Comparison of ENCODE assay signal across 13 cellular contexts in the genomic region with DNA sequence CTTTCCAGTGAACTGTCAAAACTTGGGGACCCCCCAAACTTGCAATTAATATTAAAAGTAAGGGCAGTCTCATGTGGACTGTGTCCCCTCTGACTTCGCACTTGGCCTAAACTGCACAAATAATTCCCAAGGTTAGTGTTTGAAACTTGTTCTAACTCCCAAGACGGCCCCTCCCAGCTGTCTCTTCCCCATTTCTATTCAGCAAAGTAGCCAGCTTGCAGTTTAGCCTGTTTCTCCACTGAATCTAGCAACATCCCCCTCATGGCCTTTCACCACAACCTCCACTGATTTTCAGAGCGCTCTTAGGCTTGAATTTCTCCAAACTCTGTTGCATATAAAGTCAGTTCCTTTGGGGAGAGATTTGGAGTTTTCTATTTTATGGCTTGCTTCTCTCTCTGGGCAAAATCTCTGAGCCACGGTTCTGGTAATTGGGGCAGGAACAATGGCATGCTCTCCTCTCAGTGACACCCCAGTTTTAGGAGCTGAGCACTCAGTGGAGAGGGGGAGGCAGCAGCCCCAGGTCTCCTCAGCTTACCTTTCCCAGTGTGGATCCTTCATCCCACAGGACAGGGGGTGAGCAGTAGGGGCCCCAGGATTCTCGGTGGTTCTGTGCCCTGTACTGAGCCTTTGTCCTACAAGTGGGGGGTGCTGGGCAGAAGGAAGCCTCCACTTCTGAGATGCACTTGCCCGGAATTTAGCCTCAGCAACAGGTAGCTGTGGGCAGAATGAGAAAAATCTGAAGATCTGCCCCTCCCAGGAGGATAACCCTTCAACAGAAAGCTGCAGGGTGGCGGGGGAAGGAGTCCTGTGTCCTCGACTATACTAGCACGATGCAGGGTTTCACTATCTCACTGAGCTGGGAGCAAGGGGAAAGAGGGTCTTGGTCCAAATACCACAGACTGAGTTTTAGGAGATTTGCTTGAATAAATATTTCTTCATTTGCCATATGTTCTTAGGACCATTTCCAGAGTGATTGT.
"Had no signal": no experiment of that assay in that cellular context is flagged by ENCODE, and none has a peak within 500 bp of the region (broad histone marks: within the 10 kb centered on the region; RNA-seq: fewer than 3 reads in every experiment).

No MANE protein-coding gene starts in this region.

- H3K4me3 ChIP-seq: ascending aorta, heart left ventricle, left ventricle myocardium inferior, upper lobe of right lung had no signal

- H3K4me1 Mint-ChIP-seq: memory B cell had no signal

- ATAC-seq: heart left ventricle; stimulated activated naive CD8-positive, alpha-beta T cell treated with anti-CD3 and anti-CD28 coated beads, Interleukin-15, Interleukin-2, amounts not matched to agents 100 U/mL and 50 U/mL, for 24 hours; upper lobe of right lung had no signal

- H3K27ac Mint-ChIP-seq: memory B cell; natural killer cell treated with Interleukin-12 subunit alpha and Interleukin-12 subunit beta and Interleukin-15 and Interleukin-18, amount 100 ng/mL, for 72 hours; T-helper 1 cell treated with Interleukin-12 subunit alpha and Interleukin-12 subunit beta and Interleukin-4 antibody, amounts not matched to agents 30 μg/mL and 1 μg/mL, for 36 hours had no signal

- H3K9me3 ChIP-seq: ascending aorta, heart left ventricle, upper lobe of right lung had no signal

- H3K4me1 ChIP-seq: ascending aorta, heart left ventricle, left ventricle myocardium inferior, upper lobe of right lung had no signal

- H3K4me3 Mint-ChIP-seq: memory B cell; natural killer cell treated with Interleukin-12 subunit alpha and Interleukin-12 subunit beta and Interleukin-15 and Interleukin-18, amount 100 ng/mL, for 72 hours; T-helper 1 cell treated with Interleukin-12 subunit alpha and Interleukin-12 subunit beta and Interleukin-4 antibody, amounts not matched to agents 30 μg/mL and 1 μg/mL, for 36 hours had no signal

- H3K36me3 ChIP-seq: ascending aorta, heart left ventricle, left ventricle myocardium inferior, upper lobe of right lung had no signal

- H3K27ac ChIP-seq: ascending aorta, heart left ventricle, left ventricle myocardium inferior, upper lobe of right lung had no signal

- H3K27me3 ChIP-seq: ascending aorta had no signal

- H3K9me3 Mint-ChIP-seq: memory B cell; natural killer cell treated with Interleukin-12 subunit alpha and Interleukin-12 subunit beta and Interleukin-15 and Interleukin-18, amount 100 ng/mL, for 72 hours; T-helper 1 cell treated with Interleukin-12 subunit alpha and Interleukin-12 subunit beta and Interleukin-4 antibody, amounts not matched to agents 30 μg/mL and 1 μg/mL, for 36 hours had no signal

- H3K36me3 Mint-ChIP-seq: memory B cell; natural killer cell treated with Interleukin-12 subunit alpha and Interleukin-12 subunit beta and Interleukin-15 and Interleukin-18, amount 100 ng/mL, for 72 hours had no signal

- DNase-seq: activated CD4-positive, alpha-beta T cell treated with anti-CD3 and anti-CD28 coated beads, Interleukin-2, amount 50 U/mL, for 48 hours; activated CD4-positive, CD25-positive, alpha-beta regulatory T cell treated with anti-CD3 and anti-CD28 coated beads, Interleukin-2, amount 50 U/mL, for 72 hours; activated naive CD4-positive, alpha-beta T cell; foreskin melanocyte; heart left ventricle; left ventricle myocardium inferior; stimulated activated CD4-positive, alpha-beta T cell treated with anti-CD3 and anti-CD28 coated beads, Interleukin-2, amount 100 ng/mL, for 48 hours; stimulated activated naive CD8-positive, alpha-beta T cell treated with anti-CD3 and anti-CD28 coated beads, Interleukin-15, Interleukin-2, amounts not matched to agents 100 U/mL and 50 U/mL, for 24 hours; upper lobe of right lung had no signal
